1 cellular context compared by ENCODE assay signal in genomic region chr11:4094348-4095291, GRCh38.
A peak's percentile ranks its signal among the peaks of the same experiment; 100 is the strongest.
TF ChIP-seq lines count a peak whose summit lies in the region.

TSS of gene RRM1 (plus strand) at chr11:4094799. CDS start at chr11:4095013, 214 bp downstream.

TF ChIP-seq in GM12878, 131 proteins besides CTCF, POLR2A, EP300 and RAD21 (continued from another document and continues in another):
- TF ChIP-seq BCL3 (IDR thresholded peaks at IDR 0.05; ENCODE audit: borderline replicate concordance, insufficient read depth, low read depth, low read length, poor library complexity, severe bottlenecking) (peak; percentile 34), DPF2 (IDR thresholded peaks at IDR 0.05) (peak; percentile 57), SMAD1 (IDR thresholded peaks at IDR 0.05; ENCODE audit: low read depth, partially characterized antibody) (no peak), JUNB (IDR thresholded peaks at IDR 0.05) (no peak), ZZZ3 (IDR thresholded peaks at IDR 0.05; ENCODE audit: control insufficient read depth, insufficient read length, low read depth) (no peak), BRCA1 (IDR thresholded peaks at IDR 0.05; ENCODE audit: low read depth, low read length) (peak; percentile 48; the same call in 1 of the 2 replicates), SMARCA5 (IDR thresholded peaks at IDR 0.05) (peak; percentile 56; the same call in 1 of the 2 replicates), KLF5 (IDR thresholded peaks at IDR 0.05; ENCODE audit: partially characterized antibody) (peak; percentile 87), TAF1 (IDR thresholded peaks at IDR 0.05; ENCODE audit: borderline replicate concordance, low read depth, low read length) (peak; percentile 48; the same call in 1 of the 2 replicates), BMI1 (IDR thresholded peaks at IDR 0.05; ENCODE audit: borderline replicate concordance) (no peak), TARDBP (IDR thresholded peaks at IDR 0.05; ENCODE audit: borderline replicate concordance) (peak; percentile 95), JUND (IDR thresholded peaks at IDR 0.05; ENCODE audit: low read depth, low read length) (0 out of 2 replicates have a peak, but pooled peaks have one; percentile 44), MLLT1 (IDR thresholded peaks at IDR 0.05) (peak; percentile 77), NBN (IDR thresholded peaks at IDR 0.05) (peak; percentile 100), BACH1 (IDR thresholded peaks at IDR 0.05; ENCODE audit: borderline replicate concordance) (peak; percentile 80), ZNF274 (IDR thresholded peaks at IDR 0.05; ENCODE audit: insufficient read depth, insufficient read length) (no peak), E2F4 (IDR thresholded peaks at IDR 0.05; ENCODE audit: low read depth, low read length) (peak; percentile 97), NR2F1 (conservative IDR thresholded peaks at IDR 0.05) (0 out of 2 replicates have a peak, but pooled peaks have one; percentile 42), STAT3 (IDR thresholded peaks at IDR 0.05; ENCODE audit: low read depth, low read length) (no peak; the same call in 1 of the 2 replicates), ZSCAN29 (IDR thresholded peaks at IDR 0.05) (no peak), MYB (IDR thresholded peaks at IDR 0.05; ENCODE audit: borderline replicate concordance, low read depth, low read length) (no peak), ZNF24 (IDR thresholded peaks at IDR 0.05) (no peak), GATAD2B (conservative IDR thresholded peaks at IDR 0.05; ENCODE audit: low read depth) (peak; percentile 73; the same call in 1 of the 2 replicates), USF2 (IDR thresholded peaks at IDR 0.05; ENCODE audit: borderline replicate concordance, low read depth, low read length) (no peak), SRF (IDR thresholded peaks at IDR 0.05; ENCODE audit: low read depth in 2 of 2, low read length in 2 of 2) (peak; percentile 77 to 94), MAX (IDR thresholded peaks at IDR 0.05; ENCODE audit: low read depth, low read length) (peak; percentile 76), SPI1 (IDR thresholded peaks at IDR 0.05; ENCODE audit: borderline replicate concordance, insufficient read depth, low read depth, low read length) (no peak), RCOR1 (conservative IDR thresholded peaks at IDR 0.05; ENCODE audit: low read depth, low read length) (no peak), IRF4 (IDR thresholded peaks at IDR 0.05; ENCODE audit: low read depth, low read length) (0 out of 2 replicates have a peak, but pooled peaks have one; percentile 20), IRF3 (IDR thresholded peaks at IDR 0.05) (peak; percentile 60; the same call in 1 of the 2 replicates), YY1 (IDR thresholded peaks at IDR 0.05; ENCODE audit: low read depth, low read length) (peak; percentile 100), ZNF592 (IDR thresholded peaks at IDR 0.05) (peak; percentile 48; the same call in 1 of the 2 replicates), CEBPZ (IDR thresholded peaks at IDR 0.05; ENCODE audit: low read depth, low read length) (no peak), EZH2 (IDR thresholded peaks at IDR 0.05; ENCODE audit: borderline replicate concordance, control insufficient read depth, low read depth, low read length) (no peak), YBX1 (IDR thresholded peaks at IDR 0.05) (no peak), NR2C2 (IDR thresholded peaks at IDR 0.05; ENCODE audit: borderline replicate concordance, control insufficient read depth, insufficient read length, low read depth) (no peak), E2F8 (IDR thresholded peaks at IDR 0.05; ENCODE audit: low read depth, partially characterized antibody) (peak; percentile 98), GABPA (IDR thresholded peaks at IDR 0.05; ENCODE audit: low read depth) (peak; percentile 68), HCFC1 (IDR thresholded peaks at IDR 0.05; ENCODE audit: low read length) (peak; percentile 95)
